Comparison of ENCODE assay signal across 8 cellular contexts in the genomic region with DNA sequence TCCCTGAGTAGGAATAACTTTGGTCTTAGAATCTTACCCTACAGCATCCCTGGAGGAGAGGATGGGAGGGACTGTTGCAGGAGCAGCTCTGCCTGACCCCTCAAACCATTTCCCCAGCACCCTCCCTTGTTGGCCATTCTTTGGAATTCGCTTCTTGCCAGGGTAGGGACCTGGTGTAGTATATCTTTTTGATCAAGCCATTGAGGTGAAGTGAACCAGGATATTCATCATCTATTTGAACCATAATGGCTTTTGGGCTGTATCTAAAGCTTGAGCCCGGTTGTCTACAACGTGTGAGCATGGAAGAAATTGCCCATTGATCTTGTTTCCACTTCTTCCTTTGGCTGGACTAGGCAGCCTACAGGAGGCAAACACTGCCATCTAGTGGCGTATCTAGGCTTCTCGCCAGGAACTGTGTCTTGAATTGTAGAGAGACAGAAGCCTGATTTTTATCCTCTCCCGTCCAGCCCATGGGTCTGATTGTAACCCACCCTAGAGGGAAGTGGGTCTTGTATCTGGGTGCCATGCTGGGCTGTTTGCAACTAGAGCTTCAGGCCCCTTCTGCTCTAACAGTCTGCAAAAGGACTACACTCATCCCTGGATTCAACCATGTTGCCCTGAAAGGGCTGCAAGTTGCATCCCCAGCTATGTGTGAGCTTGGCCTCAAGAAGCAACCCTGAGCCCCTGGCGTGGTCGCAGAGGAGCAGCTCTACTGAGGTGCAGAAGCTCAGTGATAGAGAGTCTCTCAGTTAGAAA.
A peak's percentile ranks its signal among the peaks of the same experiment; 100 is the strongest.
DNase-seq lines count a peak whose midpoint lies in the region; ATAC-seq and TF ChIP-seq lines count a peak whose summit lies in the region.

No MANE protein-coding gene starts in this region.

- peaks cover 14 to 15% of the 10 kb centered on the region in 2 donors for H3K36me3 ChIP-seq in ascending aorta

- no peaks in the 10 kb centered on the region for H3K9me3 ChIP-seq in ascending aorta

- peaks cover 0 to 29% of the 10 kb centered on the region in 2 donors for H3K4me1 ChIP-seq in ascending aorta

- no peak for ATAC-seq in HG02938 (IDR thresholded peaks at IDR 0.05; ENCODE audit: unreplicated experiment)

- TF ChIP-seq CTCF in GM13977 (IDR thresholded peaks at IDR 0.05; ENCODE audit: extremely low read depth, insufficient read depth, missing control alignments): peak; percentile 88
- TF ChIP-seq CTCF in ascending aorta (IDR thresholded peaks at IDR 0.05): peak; percentile 64 to 81 (median 81)
- peak; percentile 92 for TF ChIP-seq CTCF in retinal pigment epithelial cell (conservative IDR thresholded peaks at IDR 0.05; ENCODE audit: low read depth, low read length)

- DNase-seq in 8988T (peak; percentile 41), GM13977 (ENCODE audit: low spot score) (peak; percentile 80), NCI-H1436 treated with DMSO at 0.1 percent for 48 hours (lab: John Stamatoyannopoulos, UW) (peak; percentile 40), T-helper 2 cell (peak in 3 of 5 experiments; percentile 29 to 52 (median 32)), ascending aorta (ENCODE audit: low spot score in 2 of 2) (peak in 1 of 2 donors; percentile 81), hepatic stellate cell (ENCODE audit: low spot score) (peak; percentile 79), retinal pigment epithelial cell (ENCODE audit: low read depth) (peak; percentile 68)

- H3K4me3 ChIP-seq in ascending aorta (no peak overlapping the region), retinal pigment epithelial cell (ENCODE audit: low read length) (no peak overlapping the region)

- H3K27me3 ChIP-seq in ascending aorta: no peaks in the 10 kb centered on the region

- intact Hi-C loops in ascending aorta (cut with DNase I): loop anchor here (2.0 to 10.0 kb wide), 3 partner anchors 67 to 345 kb away; no protein-coding TSS in a partner anchor

- in situ Hi-C loops in GM13977 (cut with MboI; ENCODE audit: low pct_unique_long_range_greater_than_20kb, low sequenced_read_pairs, unreplicated experiment): loop anchor here (5.0 kb wide), 1 partner anchor 127 kb away; no protein-coding TSS in a partner anchor

- H3K27ac ChIP-seq in ascending aorta: peak overlapping the region; percentile 56 to 74
